ENCODE assay signal across 11 cellular contexts in the genomic region with DNA sequence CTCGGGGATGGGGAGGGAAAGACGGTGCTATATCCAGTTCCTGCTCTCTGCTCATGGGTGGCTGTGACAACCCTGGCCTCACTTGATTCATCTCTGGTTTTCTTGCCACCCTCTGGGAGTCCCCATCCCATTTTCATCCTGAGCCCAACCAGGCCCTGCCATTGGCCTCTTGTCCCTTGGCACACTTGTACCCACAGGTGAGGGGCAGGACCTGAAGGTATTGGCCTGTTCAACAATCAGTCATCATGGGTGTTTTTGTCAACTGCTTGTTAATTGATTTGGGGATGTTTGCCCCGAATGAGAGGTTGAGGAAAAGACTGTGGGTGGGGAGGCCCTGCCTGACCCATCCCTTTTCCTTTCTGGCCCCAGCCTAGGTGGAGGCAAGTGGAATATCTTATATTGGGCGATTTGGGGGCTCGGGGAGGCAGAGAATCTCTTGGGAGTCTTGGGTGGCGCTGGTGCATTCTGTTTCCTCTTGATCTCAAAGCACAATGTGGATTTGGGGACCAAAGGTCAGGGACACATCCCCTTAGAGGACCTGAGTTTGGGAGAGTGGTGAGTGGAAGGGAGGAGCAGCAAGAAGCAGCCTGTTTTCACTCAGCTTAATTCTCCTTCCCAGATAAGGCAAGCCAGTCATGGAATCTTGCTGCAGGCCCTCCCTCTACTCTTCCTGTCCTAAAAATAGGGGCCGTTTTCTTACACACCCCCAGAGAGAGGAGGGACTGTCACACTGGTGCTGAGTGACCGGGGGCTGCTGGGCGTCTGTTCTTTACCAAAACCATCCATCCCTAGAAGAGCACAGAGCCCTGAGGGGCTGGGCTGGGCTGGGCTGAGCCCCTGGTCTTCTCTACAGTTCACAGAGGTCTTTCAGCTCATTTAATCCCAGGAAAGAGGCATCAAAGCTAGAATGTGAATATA. TPM values are rescaled to one million over a fixed set of nuclear protein-coding genes. Genes with fewer than 3 reads are reported as not detected.
DNase-seq lines count a peak whose midpoint lies in the region; ATAC-seq and TF ChIP-seq lines count a peak whose summit lies in the region.
"Had no signal": no experiment of that assay in that cellular context is flagged by ENCODE, and none has a peak within 500 bp of the region (broad histone marks: within the 10 kb centered on the region; RNA-seq: fewer than 3 reads in every experiment).

No MANE protein-coding gene starts in this region.

- no peak for ATAC-seq in HG02763 (IDR thresholded peaks at IDR 0.05; ENCODE audit: unreplicated experiment)
- ATAC-seq: pancreas had no signal

- TF ChIP-seq CTCF in Calu3 (IDR thresholded peaks at IDR 0.05; ENCODE audit: unreplicated experiment), result no peak

- H3K27me3 Mint-ChIP-seq in Calu3 (ENCODE audit: unreplicated experiment), result no peaks in the 10 kb centered on the region
- no peaks in the 10 kb centered on the region for H3K27me3 Mint-ChIP-seq in activated T-helper 1 cell treated with anti-CD3 and anti-CD28 coated beads, Interleukin-12 subunit alpha, Interleukin-12 subunit beta, Interleukin-2, Interleukin-4 antibody, amounts not matched to agents 30 ng/mL and 10 ng/mL and 1 ng/mL, durations not matched to agents 14 hours and 24 hours and 36 hours (ENCODE audit: insufficient read depth)
- peaks cover 12% of the 10 kb centered on the region in 3 donors for H3K27me3 Mint-ChIP-seq in immature natural killer cell (ENCODE audit: low read depth in 3 of 3)

- CTCF ChIA-PET in Calu3 (lab: Charles Lee), result interaction anchor here (0.6 to 1.5 kb wide), 2 partner anchors 62 to 967 kb away, joined by 3 read pairs; no protein-coding TSS in a partner anchor

- intact Hi-C loops in Calu3 (cut with micrococcal nuclease; ENCODE audit: unreplicated experiment), result no loop called here
- intact Hi-C loops in activated T-helper 1 cell treated with anti-CD3 and anti-CD28 coated beads, Interleukin-12 subunit alpha, Interleukin-12 subunit beta, Interleukin-2, Interleukin-4 antibody, amounts not matched to agents 30 ng/mL and 10 ng/mL and 1 ng/mL, durations not matched to agents 14 hours and 24 hours and 36 hours (cut with micrococcal nuclease), result no loop called here

- H3K27ac Mint-ChIP-seq in Calu3 (ENCODE audit: unreplicated experiment) (peak overlapping the region; percentile 31), immature natural killer cell (peak overlapping the region; percentile 9 to 82 (median 80))
- peak overlapping the region; percentile 65 for H3K27ac Mint-ChIP-seq in activated T-helper 1 cell treated with anti-CD3 and anti-CD28 coated beads, Interleukin-12 subunit alpha, Interleukin-12 subunit beta, Interleukin-2, Interleukin-4 antibody, amounts not matched to agents 30 ng/mL and 10 ng/mL and 1 ng/mL, durations not matched to agents 14 hours and 24 hours and 36 hours

- H3K4me3 Mint-ChIP-seq in Calu3 (ENCODE audit: low read depth, unreplicated experiment) (no peak overlapping the region), immature natural killer cell (no peak overlapping the region)
- H3K4me3 Mint-ChIP-seq in activated T-helper 1 cell treated with anti-CD3 and anti-CD28 coated beads, Interleukin-12 subunit alpha, Interleukin-12 subunit beta, Interleukin-2, Interleukin-4 antibody, amounts not matched to agents 30 ng/mL and 10 ng/mL and 1 ng/mL, durations not matched to agents 14 hours and 24 hours and 36 hours, result no peak overlapping the region

- H3K4me1 Mint-ChIP-seq in Calu3 (ENCODE audit: low read depth, unreplicated experiment), result no peaks in the 10 kb centered on the region
- peaks cover 10% of the 10 kb centered on the region for H3K4me1 Mint-ChIP-seq in activated T-helper 1 cell treated with anti-CD3 and anti-CD28 coated beads, Interleukin-12 subunit alpha, Interleukin-12 subunit beta, Interleukin-2, Interleukin-4 antibody, amounts not matched to agents 30 ng/mL and 10 ng/mL and 1 ng/mL, durations not matched to agents 14 hours and 24 hours and 36 hours (ENCODE audit: low read depth)
- peaks cover 39 to 53% of the 10 kb centered on the region in 2 donors for H3K4me1 Mint-ChIP-seq in immature natural killer cell

- H3K9me3 Mint-ChIP-seq in Calu3 (ENCODE audit: low read depth, unreplicated experiment) (no peaks in the 10 kb centered on the region), immature natural killer cell (no peaks in the 10 kb centered on the region)
- no peaks in the 10 kb centered on the region for H3K9me3 Mint-ChIP-seq in activated T-helper 1 cell treated with anti-CD3 and anti-CD28 coated beads, Interleukin-12 subunit alpha, Interleukin-12 subunit beta, Interleukin-2, Interleukin-4 antibody, amounts not matched to agents 30 ng/mL and 10 ng/mL and 1 ng/mL, durations not matched to agents 14 hours and 24 hours and 36 hours

- BruUV-seq in Calu3 (replicated peaks; lab: Mats Ljungman, UMichigan), result no TSS peak

- H3K36me3 Mint-ChIP-seq in Calu3 (ENCODE audit: insufficient read depth, unreplicated experiment) (peaks cover 78% of the 10 kb centered on the region), immature natural killer cell (peaks cover 9 to 33% (median 12%) of the 10 kb centered on the region in 3 donors)
- H3K36me3 Mint-ChIP-seq in activated T-helper 1 cell treated with anti-CD3 and anti-CD28 coated beads, Interleukin-12 subunit alpha, Interleukin-12 subunit beta, Interleukin-2, Interleukin-4 antibody, amounts not matched to agents 30 ng/mL and 10 ng/mL and 1 ng/mL, durations not matched to agents 14 hours and 24 hours and 36 hours (ENCODE audit: low read depth), result peaks cover 22% of the 10 kb centered on the region

- DNase-seq in Calu3 (no peak), immature natural killer cell (no peak), NCI-H146 treated with DMSO at 0.1 percent for 48 hours (lab: John Stamatoyannopoulos, UW; ENCODE audit: unreplicated experiment) (no peak), NCI-H446 treated with DMSO at 0.1 percent for 48 hours (lab: John Stamatoyannopoulos, UW) (no peak)
- DNase-seq in activated T-helper 1 cell treated with anti-CD3 and anti-CD28 coated beads, Interleukin-12 subunit alpha, Interleukin-12 subunit beta, Interleukin-2, Interleukin-4 antibody, amounts not matched to agents 30 ng/mL and 10 ng/mL and 1 ng/mL, durations not matched to agents 14 hours and 24 hours and 36 hours (ENCODE audit: low spot score), result no peak
- peak; percentile 18 for DNase-seq in stimulated activated CD8-positive, alpha-beta memory T cell treated with anti-CD3 and anti-CD28 coated beads, Interleukin-4, amount 100 ng/mL, for 48 hours
- no peak for DNase-seq in effector CD4-positive, alpha-beta T cell
- DNase-seq: dermis blood vessel endothelial cell, DMS79 had no signal

RNA-seq across cellular contexts. Expression of gene FBXO47, which starts 46.6 kb away (rescaled TPM):
- total RNA-seq in Calu3 (2022), result not detected in 2 replicates
- 0.08 TPM in 1 of 2 replicates, not detected in the other for total RNA-seq in activated T-helper 1 cell treated with anti-CD3 and anti-CD28 coated beads, Interleukin-12 subunit alpha, Interleukin-12 subunit beta, Interleukin-2, Interleukin-4 antibody, amounts not matched to agents 30 ng/mL and 10 ng/mL and 1 ng/mL, durations not matched to agents 14 hours and 24 hours and 36 hours
- not detected for polyA plus RNA-seq in immature natural killer cell
- total RNA-seq: dermis blood vessel endothelial cell had no signal
- polyA plus RNA-seq: pancreas had no signal

RNA-seq across cellular contexts. Expression of gene LASP1, which starts 50.8 kb away (rescaled TPM):
- total RNA-seq in Calu3 (2022), result 479 and 558 TPM in 2 replicates
- 133 and 135 TPM in 2 replicates for total RNA-seq in activated T-helper 1 cell treated with anti-CD3 and anti-CD28 coated beads, Interleukin-12 subunit alpha, Interleukin-12 subunit beta, Interleukin-2, Interleukin-4 antibody, amounts not matched to agents 30 ng/mL and 10 ng/mL and 1 ng/mL, durations not matched to agents 14 hours and 24 hours and 36 hours
- 100 to 1,000 TPM in 1 of 3 donors, 10 to 100 TPM in 2; 94.3 to 171 (median 96.5) TPM for polyA plus RNA-seq in immature natural killer cell
